In genomic region chr6:7721654-7722053, GRCh38 we compare ENCODE assay signal across 11 cellular contexts. TPM values are rescaled to one million over a fixed set of nuclear protein-coding genes. Genes with fewer than 3 reads are reported as not detected.
A peak's percentile ranks its signal among the peaks of the same experiment; 100 is the strongest.
DNase-seq lines count a peak whose midpoint lies in the region; ATAC-seq and TF ChIP-seq lines count a peak whose summit lies in the region.
"Had no signal": no experiment of that assay in that cellular context is flagged by ENCODE, and none has a peak within 500 bp of the region (broad histone marks: within the 10 kb centered on the region; RNA-seq: fewer than 3 reads in every experiment).

No MANE protein-coding gene starts in this region.

- H3K36me3 ChIP-seq in cardiac muscle cell, result no peaks in the 10 kb centered on the region
- no peaks in the 10 kb centered on the region for H3K36me3 ChIP-seq in vagina
- H3K36me3 ChIP-seq: upper lobe of left lung had no signal

- H3K4me3 ChIP-seq in cardiac muscle cell, result no peak overlapping the region
- H3K4me3 ChIP-seq in epithelial cell of proximal tubule (ENCODE audit: low read depth, low read length), result no peak overlapping the region
- no peak overlapping the region for H3K4me3 ChIP-seq in vagina
- H3K4me3 ChIP-seq: upper lobe of left lung had no signal

- intact Hi-C loops in cardiac septum (cut with DNase I) (loop anchor here (2.0 to 5.0 kb wide), 2 partner anchors 281 to 337 kb away; no protein-coding TSS in a partner anchor), vagina (cut with DNase I) (loop anchor here (5.0 kb wide), 2 partner anchors 276 to 336 kb away; no protein-coding TSS in a partner anchor)

- ATAC-seq in HG02852 (IDR thresholded peaks at IDR 0.05; ENCODE audit: unreplicated experiment) (no peak), HG03045 (IDR thresholded peaks at IDR 0.05; ENCODE audit: unreplicated experiment) (no peak)
- ATAC-seq: naive thymus-derived CD4-positive, alpha-beta T cell had no signal

- no peaks in the 10 kb centered on the region for H3K9me3 ChIP-seq in cardiac muscle cell (ENCODE audit: low read depth)
- no peaks in the 10 kb centered on the region for H3K9me3 ChIP-seq in vagina

- H3K27ac ChIP-seq in cardiac muscle cell (no peak overlapping the region), vagina (no peak overlapping the region)
- H3K27ac ChIP-seq: upper lobe of left lung had no signal

- DNase-seq in cardiac muscle cell (ENCODE audit: low read depth in 1 of 2, low spot score in 1 of 2) (peak in 1 of 2 donors; percentile 63), cardiac septum (ENCODE audit: low spot score) (no peak), NCI-H2227 treated with DMSO at 0.1 percent for 48 hours (lab: John Stamatoyannopoulos, UW) (peak; percentile 63), epithelial cell of proximal tubule (ENCODE audit: low read depth) (no peak), vagina (ENCODE audit: extremely low spot score in 2 of 2) (no peak), GOT3 (lab: John Stamatoyannopoulos, UW) (no peak)
- DNase-seq: activated naive CD4-positive, alpha-beta T cell; naive thymus-derived CD4-positive, alpha-beta T cell; upper lobe of left lung had no signal

- H3K27me3 ChIP-seq in cardiac muscle cell (peaks cover 58% of the 10 kb centered on the region), vagina (no peaks in the 10 kb centered on the region)

- TF ChIP-seq CTCF in cardiac muscle cell (IDR thresholded peaks at IDR 0.05; ENCODE audit: low read depth, low read length) (peak; percentile 47), epithelial cell of proximal tubule (conservative IDR thresholded peaks at IDR 0.05; ENCODE audit: low read depth, low read length) (peak; percentile 39), vagina (IDR thresholded peaks at IDR 0.05) (peak in 2 of 3 experiments; percentile 4 to 27)

- H3K4me1 ChIP-seq in cardiac muscle cell (ENCODE audit: low read depth) (no peaks in the 10 kb centered on the region), vagina (peaks cover 7% of the 10 kb centered on the region)

- no peak for TF ChIP-seq POLR2A in vagina (IDR thresholded peaks at IDR 0.05)

RNA-seq across cellular contexts. Expression of gene BMP6, which starts 4.2 kb away (rescaled TPM):
- total RNA-seq in cardiac muscle cell (0.74 TPM in 1 of 2 replicates, not detected in the other), cardiac septum (2.9 TPM), epithelial cell of proximal tubule (0.29 and 1.3 TPM in 2 replicates), vagina (3.2 TPM)
- not detected in 2 replicates for polyA plus RNA-seq in cardiac muscle cell
